ENCODE assay signal across 8 cellular contexts in the genomic region with DNA sequence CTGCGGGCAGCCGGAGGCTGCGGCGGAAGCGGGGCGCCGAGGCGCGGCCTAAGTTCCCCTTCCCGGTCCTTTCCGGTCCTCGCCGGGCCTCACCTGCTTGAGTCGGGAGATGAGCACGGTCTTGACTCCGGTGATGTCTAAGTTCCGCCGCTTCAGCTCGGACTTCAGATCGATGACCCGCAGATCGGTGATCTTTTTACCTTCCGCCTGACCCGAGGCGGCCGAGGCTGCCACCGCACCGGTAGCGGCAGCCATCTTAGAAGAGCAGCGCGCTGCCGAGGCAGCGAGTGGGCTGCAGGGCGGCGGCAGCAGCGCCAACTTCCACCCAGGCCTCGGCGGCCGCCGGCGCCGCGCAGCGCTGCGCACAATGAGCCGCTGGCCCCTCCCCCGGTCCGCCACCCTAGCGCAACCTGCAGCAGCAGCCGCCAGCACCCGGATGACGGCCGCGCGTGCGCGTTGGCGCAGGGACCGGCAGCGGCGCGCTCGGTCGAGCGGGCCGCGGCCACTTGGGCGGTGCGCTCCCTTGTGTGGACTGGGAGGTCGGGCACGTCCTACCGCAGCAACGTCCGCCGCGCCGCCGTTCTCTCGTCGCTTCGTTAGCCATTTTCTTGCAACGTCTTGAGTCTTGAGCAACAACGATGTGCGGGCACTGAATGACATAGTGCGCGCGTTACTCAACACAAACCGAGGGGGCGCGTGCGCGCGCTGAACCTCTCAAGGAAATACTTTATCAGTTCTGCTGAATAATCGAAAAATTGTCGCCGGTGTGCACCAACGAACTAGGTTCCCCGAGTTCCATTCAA. TPM values are rescaled to one million over a fixed set of nuclear protein-coding genes. Genes with fewer than 3 reads are reported as not detected.
A peak's percentile ranks its signal among the peaks of the same experiment; 100 is the strongest.
DNase-seq lines count a peak whose midpoint lies in the region; ATAC-seq, FAIRE-seq and TF ChIP-seq lines count a peak whose summit lies in the region.

A gene (minus strand): TSS at position 369 of the 803 bp plus-strand sequence. CDS start 114 bp downstream, at position 255.

- no peaks in the 10 kb centered on the region for H3K27me3 Mint-ChIP-seq in CD14-positive monocyte (ENCODE audit: low read depth in 3 of 3)

- H3K4me3 Mint-ChIP-seq in CD14-positive monocyte, result peak within 1 kb of the TSS; percentile 96 to 99

- peaks cover 0 to 8% of the 10 kb centered on the region in 2 experiments; a peak in 2 of 5 replicates for H3K36me3 ChIP-seq in HepG2 (replicated peaks in 1 of 2; ENCODE audit: control insufficient read depth in 1 of 2, insufficient read depth in 2 of 2, low read length in 2 of 2)

- peaks cover 20% of the 10 kb centered on the region for H3K4me1 Mint-ChIP-seq in CD14-positive monocyte

- TF ChIP-seq EP300 in HepG2 (IDR thresholded peaks at IDR 0.05; ENCODE audit: low read depth in 2 of 2, low read length in 2 of 2), result no peak; a peak in 1 of 4 replicates
- no peak for TF ChIP-seq EP300 in HepG2 (CRISPR knock-in tag; IDR thresholded peaks at IDR 0.05; ENCODE audit: borderline replicate concordance)

- peak within 1 kb of the TSS; percentile 99 to 100 (median 100) for H3K27ac Mint-ChIP-seq in CD14-positive monocyte

- FAIRE-seq in HepG2 (lab: Jason Lieb, UNC), result no peak

- POLR2A ChIA-PET in HepG2 (lab: Yijun Ruan, JAX), result interaction anchor here (0.9 to 1.4 kb wide), 2 partner anchors 163 kb away, joined by 3 to 4 read pairs; a partner anchor contains a TSS

- DNase-seq in CD14-positive monocyte (ENCODE audit: low spot score) (peak; percentile 89), NCI-H748 (lab: John Stamatoyannopoulos, UW; ENCODE audit: unreplicated experiment) (peak; percentile 90), dedifferentiated amniotic fluid mesenchymal stem cell (ENCODE audit: extremely low spot score) (peak; percentile 86), HepG2 (ENCODE audit: low spot score) (peak; percentile 87)
- peak; percentile 93 for DNase-seq in activated CD4-positive, alpha-beta T cell treated with anti-CD3 and anti-CD28 coated beads, Interleukin-2, amount 50 U/mL, for 1 hour
- peak; percentile 84 to 91 for DNase-seq in stimulated activated CD4-positive, alpha-beta T cell treated with anti-CD3 and anti-CD28 coated beads, Interleukin-2, amount 100 ng/mL, for 48 hours

- WGBS in HepG2 (ENCODE audit: low lambda C conversion rate), result under 1% methylated on average over 31 of the region's 98 CpGs

- peak within 1 kb of the TSS; percentile 100 for H3K9ac ChIP-seq in HepG2 (ENCODE audit: insufficient read depth, low read depth, low read length)

- H3K36me3 Mint-ChIP-seq in CD14-positive monocyte, result peaks cover 5 to 14% of the 10 kb centered on the region in 2 donors

- TF ChIP-seq RAD21 in HepG2 (CRISPR knock-in tag; IDR thresholded peaks at IDR 0.05), result 0 out of 2 replicates have a peak, but pooled peaks have one; percentile 31

- peaks cover 45% of the 10 kb centered on the region for H3K79me2 ChIP-seq in HepG2 (ENCODE audit: insufficient read depth, low read length)

- H3K9me3 Mint-ChIP-seq in CD14-positive monocyte, result no peaks in the 10 kb centered on the region

- no TSS peak for BruUV-seq in HepG2 (replicated peaks; lab: Mats Ljungman, UMichigan)

- 0 out of 2 replicates have a peak, but pooled peaks cover 5% of the 10 kb centered on the region for H4K20me1 ChIP-seq in HepG2 (ENCODE audit: insufficient read depth, low read length)

- intact Hi-C loops in CD14-positive monocyte (cut with micrococcal nuclease), result loop anchor here in 1 of 2 donors (5.0 to 10.0 kb wide), 2 partner anchors 54 to 179 kb away; a partner anchor contains a TSS
- intact Hi-C loops in HepG2 (cut with micrococcal nuclease; ENCODE audit: unreplicated experiment), result loop anchor here (5.0 kb wide), 1 partner anchor 66 kb away; no protein-coding TSS in a partner anchor

- CTCF ChIA-PET in HepG2 (lab: Yijun Ruan, JAX; ENCODE audit: low intra/inter-chr PET ratio, low total read pairs), result no interaction called here

- peak within 1 kb of the TSS; percentile 96 for H2AFZ ChIP-seq in HepG2 (ENCODE audit: low read length)

- TF ChIP-seq CTCF in CD14-positive monocyte (IDR thresholded peaks at IDR 0.05) (peak; percentile 25), HepG2 (CRISPR knock-in tag; IDR thresholded peaks at IDR 0.05) (no peak)

- H3K27ac ChIP-seq in HepG2 (ENCODE audit: extremely low read length, insufficient read depth, low read length), result peak within 1 kb of the TSS; percentile 99

- ATAC-seq in GM19372 (IDR thresholded peaks at IDR 0.05; ENCODE audit: low read depth, unreplicated experiment), result peak; percentile 91
- peak; percentile 89 for ATAC-seq in HG03521 (IDR thresholded peaks at IDR 0.05; ENCODE audit: unreplicated experiment)
- ATAC-seq in HepG2, result peak; percentile 97

- H3K4me1 ChIP-seq in HepG2 (ENCODE audit: insufficient read depth, low read length), result peaks cover 25% of the 10 kb centered on the region

- in situ Hi-C loops in HepG2 (cut with HindIII; ENCODE audit: extremely low pct_ligation_motif_present, low pct_unique_long_range_greater_than_20kb), result no loop called here

- no peaks in the 10 kb centered on the region for H3K9me3 ChIP-seq in HepG2 (ENCODE audit: low read length)

- H3K4me2 ChIP-seq in HepG2 (ENCODE audit: low read depth, low read length), result peak within 1 kb of the TSS; percentile 94

- H3K27me3 ChIP-seq in HepG2 (ENCODE audit: control insufficient read depth in 1 of 2, insufficient read depth in 2 of 2, low read length in 2 of 2), result no peaks in the 10 kb centered on the region; a peak in 1 of 5 replicates

- H3K4me3 ChIP-seq in HepG2 (replicated peaks in 1 of 3; ENCODE audit: insufficient read depth in 1 of 3, low read depth in 2 of 3, low read length in 3 of 3), result peak within 1 kb of the TSS; percentile 76 to 100 (median 94)

- TF ChIP-seq POLR2A in HepG2 (IDR thresholded peaks at IDR 0.05; ENCODE audit: insufficient read depth in 1 of 2, low read depth in 2 of 2, low read length in 2 of 2), result peak; percentile 92 to 98

TF ChIP-seq in HepG2, 621 proteins besides CTCF, POLR2A, EP300 and RAD21 (continues in another document):
- TF ChIP-seq, protein P1, sequence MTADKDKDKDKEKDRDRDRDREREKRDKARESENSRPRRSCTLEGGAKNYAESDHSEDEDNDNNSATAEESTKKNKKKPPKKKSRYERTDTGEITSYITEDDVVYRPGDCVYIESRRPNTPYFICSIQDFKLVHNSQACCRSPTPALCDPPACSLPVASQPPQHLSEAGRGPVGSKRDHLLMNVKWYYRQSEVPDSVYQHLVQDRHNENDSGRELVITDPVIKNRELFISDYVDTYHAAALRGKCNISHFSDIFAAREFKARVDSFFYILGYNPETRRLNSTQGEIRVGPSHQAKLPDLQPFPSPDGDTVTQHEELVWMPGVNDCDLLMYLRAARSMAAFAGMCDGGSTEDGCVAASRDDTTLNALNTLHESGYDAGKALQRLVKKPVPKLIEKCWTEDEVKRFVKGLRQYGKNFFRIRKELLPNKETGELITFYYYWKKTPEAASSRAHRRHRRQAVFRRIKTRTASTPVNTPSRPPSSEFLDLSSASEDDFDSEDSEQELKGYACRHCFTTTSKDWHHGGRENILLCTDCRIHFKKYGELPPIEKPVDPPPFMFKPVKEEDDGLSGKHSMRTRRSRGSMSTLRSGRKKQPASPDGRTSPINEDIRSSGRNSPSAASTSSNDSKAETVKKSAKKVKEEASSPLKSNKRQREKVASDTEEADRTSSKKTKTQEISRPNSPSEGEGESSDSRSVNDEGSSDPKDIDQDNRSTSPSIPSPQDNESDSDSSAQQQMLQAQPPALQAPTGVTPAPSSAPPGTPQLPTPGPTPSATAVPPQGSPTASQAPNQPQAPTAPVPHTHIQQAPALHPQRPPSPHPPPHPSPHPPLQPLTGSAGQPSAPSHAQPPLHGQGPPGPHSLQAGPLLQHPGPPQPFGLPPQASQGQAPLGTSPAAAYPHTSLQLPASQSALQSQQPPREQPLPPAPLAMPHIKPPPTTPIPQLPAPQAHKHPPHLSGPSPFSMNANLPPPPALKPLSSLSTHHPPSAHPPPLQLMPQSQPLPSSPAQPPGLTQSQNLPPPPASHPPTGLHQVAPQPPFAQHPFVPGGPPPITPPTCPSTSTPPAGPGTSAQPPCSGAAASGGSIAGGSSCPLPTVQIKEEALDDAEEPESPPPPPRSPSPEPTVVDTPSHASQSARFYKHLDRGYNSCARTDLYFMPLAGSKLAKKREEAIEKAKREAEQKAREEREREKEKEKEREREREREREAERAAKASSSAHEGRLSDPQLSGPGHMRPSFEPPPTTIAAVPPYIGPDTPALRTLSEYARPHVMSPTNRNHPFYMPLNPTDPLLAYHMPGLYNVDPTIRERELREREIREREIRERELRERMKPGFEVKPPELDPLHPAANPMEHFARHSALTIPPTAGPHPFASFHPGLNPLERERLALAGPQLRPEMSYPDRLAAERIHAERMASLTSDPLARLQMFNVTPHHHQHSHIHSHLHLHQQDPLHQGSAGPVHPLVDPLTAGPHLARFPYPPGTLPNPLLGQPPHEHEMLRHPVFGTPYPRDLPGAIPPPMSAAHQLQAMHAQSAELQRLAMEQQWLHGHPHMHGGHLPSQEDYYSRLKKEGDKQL (CRISPR knock-in tag; IDR thresholded peaks at IDR 0.05; ENCODE audit: low read depth), result peak; percentile 24; the same call in 1 of the 2 replicates
- TF ChIP-seq ZNF572 (CRISPR knock-in tag; IDR thresholded peaks at IDR 0.05), result no peak

RNA-seq across cellular contexts. Expression of the gene that starts here (rescaled TPM):
- polyA plus RNA-seq in CD14-positive monocyte (10 to 100 TPM; 26.5 to 34.3 TPM), HepG2 (2011; rRNA removed) (20.3 and 22.0 TPM in 2 replicates)
- total RNA-seq in HepG2 (2016; rRNA removed; fragmentation: Illumina TruSeq; extraction: Trizol), result 58.0 and 64.2 TPM in 2 replicates
- 85.4 and 92.4 TPM in 2 replicates for total RNA-seq in HepG2 (2016; cell fraction: cytosol; rRNA removed; fragmentation: Illumina TruSeq; extraction: Trizol; ENCODE audit: low read depth)
- total RNA-seq in HepG2 (2016; cell fraction: insoluble cytoplasmic fraction; rRNA removed; fragmentation: Illumina TruSeq; extraction: Trizol), result 52.5 and 70.6 TPM in 2 replicates
- 33.2 and 33.4 TPM in 2 replicates for total RNA-seq in HepG2 (2016; cell fraction: membrane; rRNA removed; fragmentation: Illumina TruSeq; extraction: Trizol)
- 120 TPM in 2 replicates for total RNA-seq in HepG2 (2016; cell fraction: nucleus; rRNA removed; fragmentation: Illumina TruSeq; extraction: Trizol)
- polyA plus RNA-seq in HepG2 (2011; cell fraction: cytosol; rRNA removed), result 13.2 and 16.1 TPM in 2 replicates
- polyA plus RNA-seq in HepG2 (2011; cell fraction: nucleus; rRNA removed), result 61.3 and 71.8 TPM in 2 replicates
- polyA plus RNA-seq in HepG2 (2012), result 39.7 and 46.8 TPM in 2 replicates
- 28.8 and 28.9 TPM in 2 replicates for polyA plus RNA-seq in HepG2 (2016; cell fraction: cytosol; fragmentation: Illumina TruSeq; extraction: Trizol; ENCODE audit: low read depth)
- polyA plus RNA-seq in HepG2 (2016; cell fraction: insoluble cytoplasmic fraction; fragmentation: Illumina TruSeq; extraction: Trizol; ENCODE audit: low read depth), result 56.6 and 65.2 TPM in 2 replicates
- 21.9 and 25.0 TPM in 2 replicates for polyA plus RNA-seq in HepG2 (2016; cell fraction: membrane; fragmentation: Illumina TruSeq; extraction: Trizol; ENCODE audit: low read depth)
- polyA plus RNA-seq in HepG2 (2016; cell fraction: nucleus; fragmentation: Illumina TruSeq; extraction: Trizol; ENCODE audit: insufficient read depth, low read depth), result 88.9 and 106 TPM in 2 replicates
- 20.5 and 36.5 TPM in 2 replicates for polyA minus RNA-seq in HepG2 (2011; rRNA and poly(A)+ RNA removed; ENCODE audit: low replicate concordance)
- polyA minus RNA-seq in HepG2 (2011; cell fraction: cytosol; rRNA and poly(A)+ RNA removed), result 14.5 and 29.8 TPM in 2 replicates
- polyA minus RNA-seq in HepG2 (2011; cell fraction: nucleus; rRNA and poly(A)+ RNA removed), result 202 and 232 TPM in 2 replicates

Comparison
In these comparisons a context has a peak if more than half of its experiments do, and no peak if none do; other contexts are left out.
1. Peak in every context shown above with its lines: DNase-seq, ATAC-seq, H3K4me3 ChIP-seq and H3K27ac ChIP-seq.